In the genomic region with DNA sequence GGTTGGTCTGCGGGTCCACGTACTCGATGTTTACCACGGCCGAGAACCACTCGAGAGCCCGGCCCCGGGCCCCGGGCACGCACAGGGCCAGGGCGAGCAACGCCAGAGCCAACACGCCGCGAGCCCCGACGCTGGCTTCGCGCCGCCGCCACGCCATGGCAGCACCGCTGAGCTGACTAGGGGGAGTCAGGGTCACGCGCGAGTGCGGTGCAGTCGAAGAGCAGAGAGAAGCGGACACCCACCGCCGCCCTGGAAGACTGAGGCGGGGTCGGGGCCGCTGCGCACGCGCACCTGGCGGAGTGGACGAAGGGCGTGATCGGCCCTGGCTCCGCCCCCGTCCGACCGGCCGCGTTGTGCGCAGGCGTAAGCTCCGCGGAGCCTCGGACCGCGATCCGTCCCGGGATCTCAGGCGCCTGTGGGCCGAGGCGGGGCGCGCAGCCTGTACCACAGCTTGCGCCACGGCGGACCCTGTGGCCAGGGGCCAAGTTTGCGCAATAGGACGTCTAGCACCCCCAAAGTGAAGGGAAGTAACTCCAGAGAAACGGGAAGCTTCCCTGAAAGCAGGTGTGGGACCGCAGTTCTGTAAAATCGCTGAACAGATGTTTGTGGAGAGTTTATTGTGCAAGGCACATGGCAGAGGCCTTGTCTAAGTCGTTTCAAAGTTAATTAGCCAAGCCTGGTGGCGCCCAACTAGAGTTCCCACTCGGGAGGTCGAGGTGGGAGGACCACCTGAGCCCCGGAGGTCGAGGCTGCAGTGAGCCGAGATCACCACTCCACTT, we compare ENCODE assay signal across 1 cellular context.
TF ChIP-seq lines count a peak whose summit lies in the region.

Gene RNF149 (minus strand): TSS at position 270 of the 779 bp plus-strand sequence. CDS start 113 bp downstream, at position 157.

TF ChIP-seq in K562, 482 proteins besides CTCF, POLR2A, EP300 and RAD21 (continued from another document and continues in another):
- TF ChIP-seq, protein P1, sequence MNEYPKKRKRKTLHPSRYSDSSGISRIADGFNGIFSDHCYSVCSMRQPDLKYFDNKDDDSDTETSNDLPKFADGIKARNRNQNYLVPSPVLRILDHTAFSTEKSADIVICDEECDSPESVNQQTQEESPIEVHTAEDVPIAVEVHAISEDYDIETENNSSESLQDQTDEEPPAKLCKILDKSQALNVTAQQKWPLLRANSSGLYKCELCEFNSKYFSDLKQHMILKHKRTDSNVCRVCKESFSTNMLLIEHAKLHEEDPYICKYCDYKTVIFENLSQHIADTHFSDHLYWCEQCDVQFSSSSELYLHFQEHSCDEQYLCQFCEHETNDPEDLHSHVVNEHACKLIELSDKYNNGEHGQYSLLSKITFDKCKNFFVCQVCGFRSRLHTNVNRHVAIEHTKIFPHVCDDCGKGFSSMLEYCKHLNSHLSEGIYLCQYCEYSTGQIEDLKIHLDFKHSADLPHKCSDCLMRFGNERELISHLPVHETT (CRISPR knock-in tag; conservative IDR thresholded peaks at IDR 0.05 in 1 of 2, IDR thresholded peaks at IDR 0.05 in 1 of 2): peak in 1 of 2 experiments; percentile 44; a peak in 1 of 4 replicates
- TF ChIP-seq CEBPB (tag; IDR thresholded peaks at IDR 0.05) (peak; percentile 100), RNF219 (CRISPR knock-in tag; IDR thresholded peaks at IDR 0.05) (no peak), ZNF75A (CRISPR knock-in tag; IDR thresholded peaks at IDR 0.05) (no peak), ZC3H4 (CRISPR knock-in tag; IDR thresholded peaks at IDR 0.05; ENCODE audit: borderline replicate concordance) (no peak), POLR2AphosphoS5 (IDR thresholded peaks at IDR 0.05; ENCODE audit: control insufficient read depth, insufficient read depth, low read depth, low read length) (peak; percentile 68), SMARCA4 (IDR thresholded peaks at IDR 0.05) (peak; percentile 67), ZNF184 (CRISPR knock-in tag; IDR thresholded peaks at IDR 0.05) (no peak), ZKSCAN8 (CRISPR knock-in tag; IDR thresholded peaks at IDR 0.05) (no peak), CHD4 (IDR thresholded peaks at IDR 0.05; ENCODE audit: insufficient read depth, insufficient replicate concordance, low read depth, low read length, poor library complexity, severe bottlenecking) (no peak), CBFA2T2 (conservative IDR thresholded peaks at IDR 0.05) (no peak), MTA3 (IDR thresholded peaks at IDR 0.05; ENCODE audit: borderline replicate concordance) (peak; percentile 76; the same call in 1 of the 2 replicates), E2F8 (IDR thresholded peaks at IDR 0.05; ENCODE audit: low read depth, partially characterized antibody) (no peak), TBP (optimal IDR thresholded peaks at IDR 0.05; ENCODE audit: low read depth, low read length) (peak; percentile 84), KLF13 (tag; IDR thresholded peaks at IDR 0.05; ENCODE audit: borderline replicate concordance, low read depth) (no peak), ELF1 (tag; IDR thresholded peaks at IDR 0.05) (no peak), SP2 (IDR thresholded peaks at IDR 0.05; ENCODE audit: extremely low read depth, low read depth, low read length, poor library complexity, severe bottlenecking) (no peak), KAT8 (IDR thresholded peaks at IDR 0.05; ENCODE audit: low read depth) (no peak), HNRNPK (IDR thresholded peaks at IDR 0.05; ENCODE audit: low read depth, low read length, poor library complexity, severe bottlenecking) (no peak), ZNF507 (tag; conservative IDR thresholded peaks at IDR 0.05) (no peak), FOXA3 (CRISPR knock-in tag; conservative IDR thresholded peaks at IDR 0.05 in 1 of 2, IDR thresholded peaks at IDR 0.05 in 1 of 2) (0 out of 4 replicates have a peak, but pooled peaks of 1 of the 2 experiments have one; percentile 60), NR0B1 (IDR thresholded peaks at IDR 0.05; ENCODE audit: partially characterized antibody) (no peak), DACH1 (IDR thresholded peaks at IDR 0.05; ENCODE audit: partially characterized antibody) (peak; percentile 28), KLF6 (CRISPR knock-in tag; IDR thresholded peaks at IDR 0.05; ENCODE audit: borderline replicate concordance) (no peak), GABPB2 (CRISPR knock-in tag; conservative IDR thresholded peaks at IDR 0.05) (no peak), ZBTB26 (CRISPR knock-in tag; IDR thresholded peaks at IDR 0.05) (no peak), SRSF3 (IDR thresholded peaks at IDR 0.05; ENCODE audit: insufficient read depth, low read length) (no peak), CREBBP (IDR thresholded peaks at IDR 0.05; ENCODE audit: low read depth, low read length) (no peak), VEZF1 (CRISPR knock-in tag; IDR thresholded peaks at IDR 0.05) (peak; percentile 57), ILK (tag; IDR thresholded peaks at IDR 0.05; ENCODE audit: borderline replicate concordance, low read depth) (no peak), ZNF699 (CRISPR knock-in tag; IDR thresholded peaks at IDR 0.05; ENCODE audit: insufficient replicate concordance) (no peak)
- TF ChIP-seq, protein P2, sequence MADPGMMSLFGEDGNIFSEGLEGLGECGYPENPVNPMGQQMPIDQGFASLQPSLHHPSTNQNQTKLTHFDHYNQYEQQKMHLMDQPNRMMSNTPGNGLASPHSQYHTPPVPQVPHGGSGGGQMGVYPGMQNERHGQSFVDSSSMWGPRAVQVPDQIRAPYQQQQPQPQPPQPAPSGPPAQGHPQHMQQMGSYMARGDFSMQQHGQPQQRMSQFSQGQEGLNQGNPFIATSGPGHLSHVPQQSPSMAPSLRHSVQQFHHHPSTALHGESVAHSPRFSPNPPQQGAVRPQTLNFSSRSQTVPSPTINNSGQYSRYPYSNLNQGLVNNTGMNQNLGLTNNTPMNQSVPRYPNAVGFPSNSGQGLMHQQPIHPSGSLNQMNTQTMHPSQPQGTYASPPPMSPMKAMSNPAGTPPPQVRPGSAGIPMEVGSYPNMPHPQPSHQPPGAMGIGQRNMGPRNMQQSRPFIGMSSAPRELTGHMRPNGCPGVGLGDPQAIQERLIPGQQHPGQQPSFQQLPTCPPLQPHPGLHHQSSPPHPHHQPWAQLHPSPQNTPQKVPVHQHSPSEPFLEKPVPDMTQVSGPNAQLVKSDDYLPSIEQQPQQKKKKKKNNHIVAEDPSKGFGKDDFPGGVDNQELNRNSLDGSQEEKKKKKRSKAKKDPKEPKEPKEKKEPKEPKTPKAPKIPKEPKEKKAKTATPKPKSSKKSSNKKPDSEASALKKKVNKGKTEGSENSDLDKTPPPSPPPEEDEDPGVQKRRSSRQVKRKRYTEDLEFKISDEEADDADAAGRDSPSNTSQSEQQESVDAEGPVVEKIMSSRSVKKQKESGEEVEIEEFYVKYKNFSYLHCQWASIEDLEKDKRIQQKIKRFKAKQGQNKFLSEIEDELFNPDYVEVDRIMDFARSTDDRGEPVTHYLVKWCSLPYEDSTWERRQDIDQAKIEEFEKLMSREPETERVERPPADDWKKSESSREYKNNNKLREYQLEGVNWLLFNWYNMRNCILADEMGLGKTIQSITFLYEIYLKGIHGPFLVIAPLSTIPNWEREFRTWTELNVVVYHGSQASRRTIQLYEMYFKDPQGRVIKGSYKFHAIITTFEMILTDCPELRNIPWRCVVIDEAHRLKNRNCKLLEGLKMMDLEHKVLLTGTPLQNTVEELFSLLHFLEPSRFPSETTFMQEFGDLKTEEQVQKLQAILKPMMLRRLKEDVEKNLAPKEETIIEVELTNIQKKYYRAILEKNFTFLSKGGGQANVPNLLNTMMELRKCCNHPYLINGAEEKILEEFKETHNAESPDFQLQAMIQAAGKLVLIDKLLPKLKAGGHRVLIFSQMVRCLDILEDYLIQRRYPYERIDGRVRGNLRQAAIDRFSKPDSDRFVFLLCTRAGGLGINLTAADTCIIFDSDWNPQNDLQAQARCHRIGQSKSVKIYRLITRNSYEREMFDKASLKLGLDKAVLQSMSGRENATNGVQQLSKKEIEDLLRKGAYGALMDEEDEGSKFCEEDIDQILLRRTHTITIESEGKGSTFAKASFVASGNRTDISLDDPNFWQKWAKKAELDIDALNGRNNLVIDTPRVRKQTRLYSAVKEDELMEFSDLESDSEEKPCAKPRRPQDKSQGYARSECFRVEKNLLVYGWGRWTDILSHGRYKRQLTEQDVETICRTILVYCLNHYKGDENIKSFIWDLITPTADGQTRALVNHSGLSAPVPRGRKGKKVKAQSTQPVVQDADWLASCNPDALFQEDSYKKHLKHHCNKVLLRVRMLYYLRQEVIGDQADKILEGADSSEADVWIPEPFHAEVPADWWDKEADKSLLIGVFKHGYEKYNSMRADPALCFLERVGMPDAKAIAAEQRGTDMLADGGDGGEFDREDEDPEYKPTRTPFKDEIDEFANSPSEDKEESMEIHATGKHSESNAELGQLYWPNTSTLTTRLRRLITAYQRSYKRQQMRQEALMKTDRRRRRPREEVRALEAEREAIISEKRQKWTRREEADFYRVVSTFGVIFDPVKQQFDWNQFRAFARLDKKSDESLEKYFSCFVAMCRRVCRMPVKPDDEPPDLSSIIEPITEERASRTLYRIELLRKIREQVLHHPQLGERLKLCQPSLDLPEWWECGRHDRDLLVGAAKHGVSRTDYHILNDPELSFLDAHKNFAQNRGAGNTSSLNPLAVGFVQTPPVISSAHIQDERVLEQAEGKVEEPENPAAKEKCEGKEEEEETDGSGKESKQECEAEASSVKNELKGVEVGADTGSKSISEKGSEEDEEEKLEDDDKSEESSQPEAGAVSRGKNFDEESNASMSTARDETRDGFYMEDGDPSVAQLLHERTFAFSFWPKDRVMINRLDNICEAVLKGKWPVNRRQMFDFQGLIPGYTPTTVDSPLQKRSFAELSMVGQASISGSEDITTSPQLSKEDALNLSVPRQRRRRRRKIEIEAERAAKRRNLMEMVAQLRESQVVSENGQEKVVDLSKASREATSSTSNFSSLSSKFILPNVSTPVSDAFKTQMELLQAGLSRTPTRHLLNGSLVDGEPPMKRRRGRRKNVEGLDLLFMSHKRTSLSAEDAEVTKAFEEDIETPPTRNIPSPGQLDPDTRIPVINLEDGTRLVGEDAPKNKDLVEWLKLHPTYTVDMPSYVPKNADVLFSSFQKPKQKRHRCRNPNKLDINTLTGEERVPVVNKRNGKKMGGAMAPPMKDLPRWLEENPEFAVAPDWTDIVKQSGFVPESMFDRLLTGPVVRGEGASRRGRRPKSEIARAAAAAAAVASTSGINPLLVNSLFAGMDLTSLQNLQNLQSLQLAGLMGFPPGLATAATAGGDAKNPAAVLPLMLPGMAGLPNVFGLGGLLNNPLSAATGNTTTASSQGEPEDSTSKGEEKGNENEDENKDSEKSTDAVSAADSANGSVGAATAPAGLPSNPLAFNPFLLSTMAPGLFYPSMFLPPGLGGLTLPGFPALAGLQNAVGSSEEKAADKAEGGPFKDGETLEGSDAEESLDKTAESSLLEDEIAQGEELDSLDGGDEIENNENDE (IDR thresholded peaks at IDR 0.05; ENCODE audit: low read depth, low read length): no peak
